Comparison of ENCODE assay signal across 8 cellular contexts in the genomic region with DNA sequence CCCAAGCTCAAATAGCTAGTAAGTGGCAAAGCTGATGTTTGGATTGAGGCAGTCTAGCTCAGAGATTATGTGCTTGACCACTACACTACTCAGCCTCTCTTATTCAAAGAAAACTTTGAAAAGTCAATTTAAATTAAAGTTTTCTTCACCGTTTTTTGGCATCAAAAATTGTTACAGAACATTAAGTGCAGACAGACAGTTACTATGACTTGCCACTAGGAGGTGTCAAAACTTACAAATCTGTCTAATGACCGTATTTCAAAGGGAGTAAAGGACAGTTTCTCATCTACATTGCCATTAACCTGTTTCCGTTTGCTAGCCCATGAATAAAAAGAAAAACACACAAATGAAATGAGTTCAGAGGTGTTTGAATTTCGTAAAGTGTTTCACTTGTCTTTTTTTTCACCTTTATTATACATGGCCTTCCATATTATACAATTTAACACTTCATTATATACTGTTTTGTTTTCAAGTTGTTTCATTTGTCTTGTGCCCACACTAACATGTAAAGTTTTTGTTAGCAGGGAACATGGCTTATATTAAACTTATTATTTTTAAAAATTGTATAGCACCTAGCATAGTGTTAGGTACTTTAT.
DNase-seq lines count a peak whose midpoint lies in the region; ATAC-seq, FAIRE-seq and TF ChIP-seq lines count a peak whose summit lies in the region.

No MANE protein-coding gene starts in this region.

- no peaks in the 10 kb centered on the region for H3K36me3 ChIP-seq in tibial artery

- H3K27ac ChIP-seq in tibial artery (no peak overlapping the region), substantia nigra (ENCODE audit: low read depth, low read length, poor library complexity, severe bottlenecking) (no peak overlapping the region)

- H3K9me3 ChIP-seq in tibial artery = no peaks in the 10 kb centered on the region

- no peaks in the 10 kb centered on the region for H3K4me1 ChIP-seq in tibial artery

- ATAC-seq in HG02763 (IDR thresholded peaks at IDR 0.05; ENCODE audit: unreplicated experiment) = peak; percentile 70

- intact Hi-C loops in tibial artery (cut with DNase I; ENCODE audit: low total_unique reads) = no loop called here

- no peaks in the 10 kb centered on the region for H3K27me3 ChIP-seq in tibial artery

- FAIRE-seq in islet of Langerhans (lab: Jason Lieb, UNC) = peak; percentile 100

- peak; percentile 11 for DNase-seq in 8988T
- DNase-seq in ELR (ENCODE audit: low read depth) = peak; percentile 66
- peak; percentile 65 for DNase-seq in NCI-H2227 (lab: John Stamatoyannopoulos, UW; ENCODE audit: unreplicated experiment)
- DNase-seq in amniotic stem cell (lab: John Stamatoyannopoulos, UW) = peak; percentile 7
- DNase-seq in tibial artery = no peak
- no peak for DNase-seq in substantia nigra (lab: John Stamatoyannopoulos, UW)

- peak; percentile 53 to 64 for TF ChIP-seq CTCF in tibial artery (IDR thresholded peaks at IDR 0.05)

- H3K4me3 ChIP-seq in tibial artery = no peak overlapping the region

Comparison
In these comparisons a context has a peak if more than half of its experiments do, and no peak if none do; other contexts are left out.
1. DNase-seq: peak in 8988T (single experiment), ELR (single experiment), NCI-H2227 (single experiment) and amniotic stem cell (single experiment); none in tibial artery (0 of 2) and substantia nigra (0 of 49).